15 cellular contexts compared by ENCODE assay signal in the genomic region with DNA sequence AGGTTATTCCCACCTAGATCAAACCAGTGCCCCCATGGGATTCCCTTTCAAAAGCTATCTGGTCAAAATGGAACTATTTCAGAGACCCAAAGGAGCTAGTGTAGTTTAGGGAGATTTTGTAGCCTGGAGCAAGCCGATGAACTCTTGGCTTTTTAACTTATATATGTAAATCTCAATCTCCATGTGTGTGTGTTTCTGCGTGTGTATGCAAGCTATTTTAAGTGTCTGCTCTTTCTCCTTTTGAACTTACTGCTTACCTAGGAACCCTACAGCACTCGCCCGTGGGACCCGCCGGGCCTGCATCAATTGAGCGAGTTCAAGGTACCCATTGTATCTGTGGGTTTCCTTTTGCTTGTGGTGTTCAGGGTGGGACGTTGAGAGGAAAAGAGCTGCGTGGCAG. TPM values are rescaled to one million over a fixed set of nuclear protein-coding genes. Genes with fewer than 3 reads are reported as not detected.
A peak's percentile ranks its signal among the peaks of the same experiment; 100 is the strongest.
DNase-seq lines count a peak whose midpoint lies in the region; ATAC-seq and TF ChIP-seq lines count a peak whose summit lies in the region.
"Had no signal": no experiment of that assay in that cellular context is flagged by ENCODE, and none has a peak within 500 bp of the region (broad histone marks: within the 10 kb centered on the region; RNA-seq: fewer than 3 reads in every experiment).

No MANE protein-coding gene starts in this region.

- peaks cover 4 to 77% (median 21%) of the 10 kb centered on the region in 3 donors for H3K36me3 Mint-ChIP-seq in CD8-positive, alpha-beta memory T cell
- H3K36me3 Mint-ChIP-seq in activated CD8-positive, alpha-beta T cell treated with anti-CD3 and anti-CD28 coated beads for 36 hours (ENCODE audit: low read depth) = peaks cover 50% of the 10 kb centered on the region

- ATAC-seq in GM19023 (IDR thresholded peaks at IDR 0.05; ENCODE audit: unreplicated experiment) (peak; percentile 53), HG02759 (IDR thresholded peaks at IDR 0.05; ENCODE audit: unreplicated experiment) (peak; percentile 52), aorta (ENCODE audit: low FRiP score) (no peak), HG03457 (IDR thresholded peaks at IDR 0.05; ENCODE audit: unreplicated experiment) (no peak)
- ATAC-seq in activated CD8-positive, alpha-beta T cell treated with anti-CD3 and anti-CD28 coated beads for 36 hours = no peak

- H3K9me3 Mint-ChIP-seq in CD8-positive, alpha-beta memory T cell = no peaks in the 10 kb centered on the region
- no peaks in the 10 kb centered on the region for H3K9me3 Mint-ChIP-seq in activated CD8-positive, alpha-beta T cell treated with anti-CD3 and anti-CD28 coated beads for 36 hours
- H3K9me3 Mint-ChIP-seq: CD8-positive, alpha-beta T cell had no signal

- CTCF ChIA-PET in CD8-positive, alpha-beta memory T cell (lab: Charles Lee) = no interaction called here
- CTCF ChIA-PET in activated CD8-positive, alpha-beta T cell treated with anti-CD3 and anti-CD28 coated beads for 36 hours (lab: Charles Lee) = no interaction called here

- peaks cover 8 to 25% (median 22%) of the 10 kb centered on the region in 3 donors for H3K4me1 Mint-ChIP-seq in CD8-positive, alpha-beta memory T cell
- H3K4me1 Mint-ChIP-seq in activated CD8-positive, alpha-beta T cell treated with anti-CD3 and anti-CD28 coated beads for 36 hours (ENCODE audit: low read depth) = peaks cover 29% of the 10 kb centered on the region

- DNase-seq in CD8-positive, alpha-beta memory T cell = no peak
- no peak for DNase-seq in activated CD8-positive, alpha-beta T cell treated with anti-CD3 and anti-CD28 coated beads for 36 hours
- no peak for DNase-seq in stimulated activated naive CD4-positive, alpha-beta T cell treated with Interleukin-2 at 50 U/mL for 16 hours (lab: John Stamatoyannopoulos, UW)
- DNase-seq in caudate nucleus (lab: John Stamatoyannopoulos, UW) (no peak), aorta (no peak)
- DNase-seq: CD8-positive, alpha-beta T cell; midbrain; MV-4-11; NCI-H526; testis had no signal

- peak overlapping the region; percentile 77 to 95 (median 88) for H3K27ac Mint-ChIP-seq in CD8-positive, alpha-beta memory T cell
- peak overlapping the region; percentile 97 for H3K27ac Mint-ChIP-seq in activated CD8-positive, alpha-beta T cell treated with anti-CD3 and anti-CD28 coated beads for 36 hours
- H3K27ac Mint-ChIP-seq: progenitor cell of endocrine pancreas had no signal

- H3K4me1 ChIP-seq in CD8-positive, alpha-beta memory T cell (ENCODE audit: insufficient read depth, low read length) = peaks cover 10% of the 10 kb centered on the region
- H3K4me1 ChIP-seq in aorta (ENCODE audit: control insufficient read depth in 1 of 2, insufficient read depth in 2 of 2, low read length in 2 of 2) = no peaks in the 10 kb centered on the region
- H3K4me1 ChIP-seq: testis had no signal

- TF ChIP-seq CTCF in activated CD8-positive, alpha-beta T cell treated with anti-CD3 and anti-CD28 coated beads for 36 hours (IDR thresholded peaks at IDR 0.05) = no peak

- no peak overlapping the region for H3K4me3 ChIP-seq in CD8-positive, alpha-beta memory T cell (ENCODE audit: low read length)
- no peak overlapping the region for H3K4me3 ChIP-seq in aorta (ENCODE audit: low read length in 2 of 2)
- H3K4me3 ChIP-seq: testis had no signal

- peak overlapping the region in 6 of 7 donors; percentile 16 to 62 (median 56) for H3K4me3 Mint-ChIP-seq in CD8-positive, alpha-beta memory T cell
- peak overlapping the region; percentile 62 for H3K4me3 Mint-ChIP-seq in activated CD8-positive, alpha-beta T cell treated with anti-CD3 and anti-CD28 coated beads for 36 hours

- 88 to 93% methylated on average over 9 of the region's 9 CpGs for WGBS in aorta, 2 donors

- H3K27me3 ChIP-seq in CD8-positive, alpha-beta memory T cell (ENCODE audit: insufficient read depth, low read length, poor library complexity, severe bottlenecking) = no peaks in the 10 kb centered on the region
- H3K27me3 ChIP-seq in aorta (ENCODE audit: control insufficient read depth in 1 of 2, insufficient read depth in 2 of 2, low read length in 1 of 2) = no peaks in the 10 kb centered on the region
- H3K27me3 ChIP-seq: testis had no signal

- H3K36me3 ChIP-seq in CD8-positive, alpha-beta memory T cell (ENCODE audit: insufficient read depth, low read length) = peaks cover 32% of the 10 kb centered on the region
- peaks cover 2 to 3% of the 10 kb centered on the region in 2 donors for H3K36me3 ChIP-seq in aorta (ENCODE audit: control insufficient read depth in 1 of 2, insufficient read depth in 2 of 2, low read length in 1 of 2)

- POLR2A ChIA-PET in CD8-positive, alpha-beta memory T cell (lab: Charles Lee) = no interaction called here
- POLR2A ChIA-PET in activated CD8-positive, alpha-beta T cell treated with anti-CD3 and anti-CD28 coated beads for 36 hours (lab: Charles Lee) = interaction anchor here (1.5 kb wide), 1 partner anchor 10 kb away, joined by 5 read pairs; a partner anchor contains a TSS

- no peak overlapping the region for H3K27ac ChIP-seq in CD8-positive, alpha-beta memory T cell (ENCODE audit: low read depth, low read length)
- H3K27ac ChIP-seq in caudate nucleus (ENCODE audit: low read depth, low read length) (no peak overlapping the region), aorta (ENCODE audit: low read depth in 1 of 2, low read length in 2 of 2) (no peak overlapping the region)
- H3K27ac ChIP-seq: testis had no signal

- H3K27me3 Mint-ChIP-seq in CD8-positive, alpha-beta memory T cell = peaks cover 0 to 3% of the 10 kb centered on the region in 2 donors
- no peaks in the 10 kb centered on the region for H3K27me3 Mint-ChIP-seq in activated CD8-positive, alpha-beta T cell treated with anti-CD3 and anti-CD28 coated beads for 36 hours
- H3K27me3 Mint-ChIP-seq: progenitor cell of endocrine pancreas had no signal

- no peaks in the 10 kb centered on the region for H3K9me3 ChIP-seq in CD8-positive, alpha-beta memory T cell (ENCODE audit: low read length)
- no peaks in the 10 kb centered on the region for H3K9me3 ChIP-seq in aorta (ENCODE audit: control insufficient read depth, low read length)
- H3K9me3 ChIP-seq: testis had no signal

- intact Hi-C loops in activated CD8-positive, alpha-beta T cell treated with anti-CD3 and anti-CD28 coated beads for 36 hours (cut with micrococcal nuclease) = no loop called here
- intact Hi-C loops in aorta (cut with DNase I) = no loop called here

RNA-seq across cellular contexts. Expression of a gene that starts 10.4 kb away (rescaled TPM):
- total RNA-seq in CD8-positive, alpha-beta memory T cell = 10 to 100 TPM; 55.6 to 59.5 TPM
- polyA plus RNA-seq in CD8-positive, alpha-beta memory T cell = 13.5 TPM
- total RNA-seq in activated CD8-positive, alpha-beta T cell treated with anti-CD3 and anti-CD28 coated beads for 36 hours = 10 to 100 TPM; 42.0 to 43.5 TPM
- total RNA-seq in aorta = 10 to 100 TPM in 1 of 2 donors, 1 to 10 TPM in 1; 8.8 to 11.1 TPM
- polyA plus RNA-seq in aorta = 1 to 10 TPM; 3.1 to 4.0 TPM

RNA-seq across cellular contexts. Expression of a gene that starts 43.6 kb away (rescaled TPM):
- not detected for total RNA-seq in CD8-positive, alpha-beta memory T cell
- not detected for polyA plus RNA-seq in CD8-positive, alpha-beta memory T cell
- not detected for total RNA-seq in activated CD8-positive, alpha-beta T cell treated with anti-CD3 and anti-CD28 coated beads for 36 hours
- total RNA-seq in aorta = not detected
- not detected for polyA plus RNA-seq in aorta
- total RNA-seq: CD8-positive, alpha-beta T cell; H4; progenitor cell of endocrine pancreas had no signal

Comparison
In these comparisons a context has a peak if more than half of its experiments do, and no peak if none do; other contexts are left out.
1. ATAC-seq: peak in GM19023 (single experiment) and HG02759 (single experiment); none in activated CD8-positive, alpha-beta T cell treated with anti-CD3 and anti-CD28 coated beads for 36 hours (single experiment), aorta (single experiment) and HG03457 (single experiment).